In the genomic region with DNA sequence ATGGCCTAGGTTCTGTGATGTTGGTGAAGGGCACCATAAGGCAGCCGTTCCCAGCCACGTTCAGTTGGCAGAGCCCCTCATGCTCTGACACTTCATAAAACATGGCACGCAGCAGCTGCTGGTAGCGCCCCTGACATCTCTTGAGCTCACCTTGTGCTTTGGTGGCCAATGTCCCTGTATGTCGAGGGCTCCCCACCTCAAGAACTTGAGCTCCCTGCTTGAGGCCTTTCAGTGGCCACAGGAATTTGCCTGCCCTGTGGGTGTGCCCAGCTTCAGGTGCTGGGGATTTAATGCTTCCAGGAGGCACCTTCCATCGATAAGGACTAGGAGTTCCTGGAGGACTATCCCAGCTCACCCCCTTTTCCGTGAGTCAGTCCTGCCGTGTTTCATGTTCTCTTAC, we compare ENCODE assay signal across 26 cellular contexts.
"Had no signal": no experiment of that assay in that cellular context is flagged by ENCODE, and none has a peak within 500 bp of the region (broad histone marks: within the 10 kb centered on the region; RNA-seq: fewer than 3 reads in every experiment).

No MANE protein-coding gene starts in this region.

- H3K27ac ChIP-seq: stomach, suprapubic skin, testis, thoracic aorta, thyroid gland, tibial artery, tibial nerve, transverse colon, upper lobe of left lung, uterus, vagina had no signal

- H3K9me3 ChIP-seq: suprapubic skin, testis, thoracic aorta, thyroid gland, tibial artery, tibial nerve, transverse colon, upper lobe of left lung, uterus, vagina had no signal

- H3K27me3 ChIP-seq: suprapubic skin, testis, thyroid gland, tibial nerve, transverse colon, upper lobe of left lung, uterus, vagina had no signal

- DNase-seq: stimulated activated CD4-positive, alpha-beta T cell treated with anti-CD3 and anti-CD28 coated beads, Interleukin-2, amount 100 ng/mL, for 24 hours; stimulated activated CD4-positive, alpha-beta T cell treated with anti-CD3 and anti-CD28 coated beads, Interleukin-2, amount 100 ng/mL, for 48 hours; stimulated activated CD4-positive, alpha-beta T cell treated with anti-CD3 and anti-CD28 coated beads, Interleukin-4, amount 100 ng/mL, for 1 hour; stimulated activated CD4-positive, alpha-beta T cell treated with anti-CD3 and anti-CD28 coated beads, Interleukin-4, amount 100 ng/mL, for 24 hours; stimulated activated CD4-positive, alpha-beta T cell treated with anti-CD3 and anti-CD28 coated beads, Interleukin-4, amount 100 ng/mL, for 4 hours; stimulated activated CD8-positive, alpha-beta memory T cell treated with anti-CD3 and anti-CD28 coated beads, Interleukin-4, amount 100 ng/mL, for 48 hours; stimulated activated naive B cell treated with anti-CD40 and anti-IgM and Interleukin-4, amounts not matched to agents 10 μg/mL and 1 μg/mL and 100 μg/mL, for 72 hours; stimulated activated naive CD4-positive, alpha-beta T cell; stimulated activated naive CD4-positive, alpha-beta T cell treated with Interleukin-2 at 50 U/mL for 16 hours; stimulated activated naive CD8-positive, alpha-beta T cell treated with anti-CD3 and anti-CD28 coated beads, Interleukin-15, amount 100 ng/mL, for 72 hours; stimulated activated naive CD8-positive, alpha-beta T cell treated with anti-CD3 and anti-CD28 coated beads, Interleukin-15, Interleukin-2, amounts not matched to agents 100 U/mL and 50 U/mL, for 24 hours; stomach; substantia nigra; testis; thyroid gland; tibial artery; transverse colon; trophoblast cell; uterus had no signal

- H3K4me1 ChIP-seq: suprapubic skin, testis, thyroid gland, tibial artery, tibial nerve, transverse colon, upper lobe of left lung, uterus, vagina had no signal

- ATAC-seq: stimulated activated effector memory CD8-positive, alpha-beta T cell treated with anti-CD3 and anti-CD28 coated beads, Interleukin-12 subunit alpha, Interleukin-12 subunit beta, amount 100 ng/mL, for 72 hours; stimulated activated memory B cell treated with anti-CD40 and anti-IgM and Interleukin-4, amounts not matched to agents 10 μg/mL and 1 μg/mL and 100 μg/mL, for 72 hours; stimulated activated naive B cell treated with anti-CD40 and anti-IgM and Interleukin-4, amounts not matched to agents 10 μg/mL and 1 μg/mL and 100 μg/mL, for 72 hours; stimulated activated naive CD8-positive, alpha-beta T cell treated with anti-CD3 and anti-CD28 coated beads, Interleukin-15, amount 100 ng/mL, for 72 hours; stimulated activated naive CD8-positive, alpha-beta T cell treated with anti-CD3 and anti-CD28 coated beads, Interleukin-15, Interleukin-2, amounts not matched to agents 100 U/mL and 50 U/mL, for 24 hours had no signal

- H3K36me3 ChIP-seq: stomach, suprapubic skin, thoracic aorta, thyroid gland, tibial artery, tibial nerve, transverse colon, upper lobe of left lung, uterus, vagina had no signal

- H3K4me3 ChIP-seq: stomach, suprapubic skin, testis, thoracic aorta, thyroid gland, tibial artery, tibial nerve, transverse colon, upper lobe of left lung, uterus, vagina had no signal
